Comparison of ENCODE assay signal across 13 cellular contexts in genomic region chr17:35730400-35731005, GRCh38. TPM values are rescaled to one million over a fixed set of nuclear protein-coding genes. Genes with fewer than 3 reads are reported as not detected.
DNase-seq lines count a peak whose midpoint lies in the region; TF ChIP-seq lines count a peak whose summit lies in the region.
"Had no signal": no experiment of that assay in that cellular context is flagged by ENCODE, and none has a peak within 500 bp of the region (broad histone marks: within the 10 kb centered on the region; RNA-seq: fewer than 3 reads in every experiment).

No MANE protein-coding gene starts in this region.

- CTCF ChIA-PET in Calu3 (lab: Charles Lee), result interaction anchor here (0.6 to 1.4 kb wide), 2 partner anchors 17 to 21 kb away, joined by 3 to 4 read pairs; no protein-coding TSS in a partner anchor

- H3K4me2 ChIP-seq in BLaER1, result peak overlapping the region; percentile 86

- peak overlapping the region; percentile 62 for H3K4me3 Mint-ChIP-seq in Calu3 (ENCODE audit: low read depth, unreplicated experiment)
- peak overlapping the region; percentile 43 for H3K4me3 Mint-ChIP-seq in activated T-helper 1 cell treated with anti-CD3 and anti-CD28 coated beads, Interleukin-12 subunit alpha, Interleukin-12 subunit beta, Interleukin-2, Interleukin-4 antibody, amounts not matched to agents 30 ng/mL and 10 ng/mL and 1 ng/mL, durations not matched to agents 14 hours and 24 hours and 36 hours

- WGBS in mesodermal cell (ENCODE audit: insufficient coverage in 2 of 2), 2 experiments, result 65 to 73% methylated on average over 3 to 6 of the region's 10 CpGs

- peaks cover 33% of the 10 kb centered on the region for H3K36me3 ChIP-seq in BLaER1
- peaks cover 28% of the 10 kb centered on the region for H3K36me3 ChIP-seq in mesodermal cell (ENCODE audit: control insufficient read depth, insufficient read depth, low read length)
- peaks cover 4 to 18% (median 13%) of the 10 kb centered on the region in 3 donors for H3K36me3 ChIP-seq in tibial artery
- H3K36me3 ChIP-seq: SJCRH30 had no signal

- H3K27ac Mint-ChIP-seq in Calu3 (ENCODE audit: unreplicated experiment), result peak overlapping the region; percentile 11
- no peak overlapping the region for H3K27ac Mint-ChIP-seq in activated T-helper 1 cell treated with anti-CD3 and anti-CD28 coated beads, Interleukin-12 subunit alpha, Interleukin-12 subunit beta, Interleukin-2, Interleukin-4 antibody, amounts not matched to agents 30 ng/mL and 10 ng/mL and 1 ng/mL, durations not matched to agents 14 hours and 24 hours and 36 hours

- TF ChIP-seq CTCF in Calu3 (IDR thresholded peaks at IDR 0.05; ENCODE audit: unreplicated experiment) (no peak), tibial artery (IDR thresholded peaks at IDR 0.05) (no peak)

- H3K27me3 ChIP-seq in BLaER1 (no peaks in the 10 kb centered on the region), tibial artery (no peaks in the 10 kb centered on the region)
- H3K27me3 ChIP-seq: SJCRH30 had no signal

- H3K4me1 ChIP-seq in BLaER1, result peaks cover 52% of the 10 kb centered on the region
- H3K4me1 ChIP-seq in mesodermal cell (ENCODE audit: control insufficient read depth, insufficient read depth, low read length, poor library complexity, severe bottlenecking), result peaks cover 24% of the 10 kb centered on the region
- H3K4me1 ChIP-seq in tibial artery, result peaks cover 0 to 44% (median 29%) of the 10 kb centered on the region in 4 donors

- intact Hi-C loops in Calu3 (cut with micrococcal nuclease; ENCODE audit: unreplicated experiment), result no loop called here
- intact Hi-C loops in activated T-helper 1 cell treated with anti-CD3 and anti-CD28 coated beads, Interleukin-12 subunit alpha, Interleukin-12 subunit beta, Interleukin-2, Interleukin-4 antibody, amounts not matched to agents 30 ng/mL and 10 ng/mL and 1 ng/mL, durations not matched to agents 14 hours and 24 hours and 36 hours (cut with micrococcal nuclease), result no loop called here
- intact Hi-C loops in tibial artery (cut with DNase I; ENCODE audit: low total_unique reads), result loop anchor here (5.0 kb wide), 1 partner anchor 118 kb away; no protein-coding TSS in a partner anchor

- no peak overlapping the region for H3K9ac ChIP-seq in BLaER1

- no peak overlapping the region for H3K4me3 ChIP-seq in BLaER1
- no peak overlapping the region for H3K4me3 ChIP-seq in mesodermal cell (ENCODE audit: extremely low read depth, insufficient read depth, low read length, poor library complexity, severe bottlenecking)
- no peak overlapping the region for H3K4me3 ChIP-seq in tibial artery

- peaks cover 7% of the 10 kb centered on the region for H3K4me1 Mint-ChIP-seq in Calu3 (ENCODE audit: low read depth, unreplicated experiment)
- H3K4me1 Mint-ChIP-seq in activated T-helper 1 cell treated with anti-CD3 and anti-CD28 coated beads, Interleukin-12 subunit alpha, Interleukin-12 subunit beta, Interleukin-2, Interleukin-4 antibody, amounts not matched to agents 30 ng/mL and 10 ng/mL and 1 ng/mL, durations not matched to agents 14 hours and 24 hours and 36 hours (ENCODE audit: low read depth), result peaks cover 11% of the 10 kb centered on the region

- peaks cover 15% of the 10 kb centered on the region for H3K36me3 Mint-ChIP-seq in Calu3 (ENCODE audit: insufficient read depth, unreplicated experiment)
- peaks cover 17% of the 10 kb centered on the region for H3K36me3 Mint-ChIP-seq in activated T-helper 1 cell treated with anti-CD3 and anti-CD28 coated beads, Interleukin-12 subunit alpha, Interleukin-12 subunit beta, Interleukin-2, Interleukin-4 antibody, amounts not matched to agents 30 ng/mL and 10 ng/mL and 1 ng/mL, durations not matched to agents 14 hours and 24 hours and 36 hours (ENCODE audit: low read depth)

- BruUV-seq in Calu3 (replicated peaks; lab: Mats Ljungman, UMichigan), result no TSS peak

- H3K9me3 Mint-ChIP-seq in Calu3 (ENCODE audit: low read depth, unreplicated experiment), result no peaks in the 10 kb centered on the region
- no peaks in the 10 kb centered on the region for H3K9me3 Mint-ChIP-seq in activated T-helper 1 cell treated with anti-CD3 and anti-CD28 coated beads, Interleukin-12 subunit alpha, Interleukin-12 subunit beta, Interleukin-2, Interleukin-4 antibody, amounts not matched to agents 30 ng/mL and 10 ng/mL and 1 ng/mL, durations not matched to agents 14 hours and 24 hours and 36 hours

- DNase-seq in Calu3 (no peak), NCI-H524 (lab: John Stamatoyannopoulos, UW) (no peak), epidermal melanocyte (ENCODE audit: insufficient read length, low spot score) (no peak), tibial artery (no peak), NCI-H1694 (lab: John Stamatoyannopoulos, UW) (no peak)
- DNase-seq in activated T-helper 1 cell treated with anti-CD3 and anti-CD28 coated beads, Interleukin-12 subunit alpha, Interleukin-12 subunit beta, Interleukin-2, Interleukin-4 antibody, amounts not matched to agents 30 ng/mL and 10 ng/mL and 1 ng/mL, durations not matched to agents 14 hours and 24 hours and 36 hours (ENCODE audit: low spot score), result no peak
- DNase-seq: effector CD8-positive, alpha-beta T cell; right cardiac atrium; SJCRH30; stimulated activated CD4-positive, alpha-beta T cell treated with anti-CD3 and anti-CD28 coated beads, Interleukin-4, amount 100 ng/mL, for 24 hours had no signal

- no peaks in the 10 kb centered on the region for H3K9me3 ChIP-seq in BLaER1
- no peaks in the 10 kb centered on the region for H3K9me3 ChIP-seq in mesodermal cell (ENCODE audit: control insufficient read depth, low read length)
- H3K9me3 ChIP-seq in tibial artery, result no peaks in the 10 kb centered on the region
- H3K9me3 ChIP-seq: SJCRH30 had no signal

- H3K27ac ChIP-seq in BLaER1 (no peak overlapping the region), mesodermal cell (ENCODE audit: low read depth, low read length, severe bottlenecking) (peak overlapping the region; percentile 49), tibial artery (no peak overlapping the region)
- H3K27ac ChIP-seq: SJCRH30 had no signal

- H3K27me3 Mint-ChIP-seq in Calu3 (ENCODE audit: unreplicated experiment), result peaks cover 12% of the 10 kb centered on the region
- H3K27me3 Mint-ChIP-seq in activated T-helper 1 cell treated with anti-CD3 and anti-CD28 coated beads, Interleukin-12 subunit alpha, Interleukin-12 subunit beta, Interleukin-2, Interleukin-4 antibody, amounts not matched to agents 30 ng/mL and 10 ng/mL and 1 ng/mL, durations not matched to agents 14 hours and 24 hours and 36 hours (ENCODE audit: insufficient read depth), result peaks cover 20% of the 10 kb centered on the region

- peaks cover 48% of the 10 kb centered on the region for H4K20me1 ChIP-seq in BLaER1

RNA-seq across cellular contexts. Expression of gene RASL10B, which starts 0.9 kb away (rescaled TPM):
- total RNA-seq in Calu3 (2022), result 0.95 and 1.4 TPM in 2 replicates
- total RNA-seq in activated T-helper 1 cell treated with anti-CD3 and anti-CD28 coated beads, Interleukin-12 subunit alpha, Interleukin-12 subunit beta, Interleukin-2, Interleukin-4 antibody, amounts not matched to agents 30 ng/mL and 10 ng/mL and 1 ng/mL, durations not matched to agents 14 hours and 24 hours and 36 hours, result 1.0 and 1.3 TPM in 2 replicates
- 56.3 TPM for polyA plus RNA-seq in mesodermal cell (2013, experiment 1 of 2)
- 53.3 TPM for polyA plus RNA-seq in mesodermal cell (2013, experiment 2 of 2)

RNA-seq across cellular contexts. Expression of gene GAS2L2, which starts 22.5 kb away (rescaled TPM):
- total RNA-seq in Calu3 (2022), result not detected in 2 replicates
- total RNA-seq in activated T-helper 1 cell treated with anti-CD3 and anti-CD28 coated beads, Interleukin-12 subunit alpha, Interleukin-12 subunit beta, Interleukin-2, Interleukin-4 antibody, amounts not matched to agents 30 ng/mL and 10 ng/mL and 1 ng/mL, durations not matched to agents 14 hours and 24 hours and 36 hours, result 0.08 TPM in 1 of 2 replicates, not detected in the other
- polyA plus RNA-seq in mesodermal cell (2013, experiment 1 of 2), result 0.18 TPM
- polyA plus RNA-seq in mesodermal cell (2013, experiment 2 of 2), result not detected
- total RNA-seq: bronchial epithelial cell, SJCRH30 had no signal

RNA-seq across cellular contexts. Expression of gene C17orf50, which starts 30.2 kb away (rescaled TPM):
- total RNA-seq in Calu3 (2022), result not detected in 2 replicates
- total RNA-seq in activated T-helper 1 cell treated with anti-CD3 and anti-CD28 coated beads, Interleukin-12 subunit alpha, Interleukin-12 subunit beta, Interleukin-2, Interleukin-4 antibody, amounts not matched to agents 30 ng/mL and 10 ng/mL and 1 ng/mL, durations not matched to agents 14 hours and 24 hours and 36 hours, result not detected in 2 replicates
- polyA plus RNA-seq in mesodermal cell (2013, experiment 1 of 2), result not detected
- not detected for polyA plus RNA-seq in mesodermal cell (2013, experiment 2 of 2)
- total RNA-seq: bronchial epithelial cell, right cardiac atrium, SJCRH30 had no signal
